7 cellular contexts compared by ENCODE assay signal in genomic region chr2:134917958-134918517, GRCh38. TPM values are rescaled to one million over a fixed set of nuclear protein-coding genes. Genes with fewer than 3 reads are reported as not detected.
A peak's percentile ranks its signal among the peaks of the same experiment; 100 is the strongest.
DNase-seq lines count a peak whose midpoint lies in the region; ATAC-seq and TF ChIP-seq lines count a peak whose summit lies in the region.

No MANE protein-coding gene starts in this region.

- H3K79me2 ChIP-seq in mesendoderm (ENCODE audit: control insufficient read depth, insufficient read depth, low read length) = peaks cover 31% of the 10 kb centered on the region

- no peak overlapping the region for H4K5ac ChIP-seq in mesendoderm (ENCODE audit: low read length)

- H3K4ac ChIP-seq in mesendoderm (ENCODE audit: low read depth, low read length) = no peak overlapping the region

- H3K4me1 ChIP-seq in mesendoderm (ENCODE audit: control insufficient read depth, low read depth, low read length) (no peaks in the 10 kb centered on the region), stomach smooth muscle (ENCODE audit: control insufficient read depth, insufficient read depth, low read length) (peaks cover 4% of the 10 kb centered on the region)

- H2BK15ac ChIP-seq in mesendoderm (replicated peaks; ENCODE audit: low read depth) = no peak overlapping the region

- H3K23ac ChIP-seq in mesendoderm (ENCODE audit: low read length) = no peak overlapping the region

- ATAC-seq in GM18861 (IDR thresholded peaks at IDR 0.05; ENCODE audit: unreplicated experiment) (peak; percentile 65), HG02938 (IDR thresholded peaks at IDR 0.05; ENCODE audit: unreplicated experiment) (peak; percentile 71)

- peak overlapping the region; percentile 94 for H3K4me3 ChIP-seq in coronary artery
- H3K4me3 ChIP-seq in mesendoderm (ENCODE audit: low read length) = peak overlapping the region; percentile 45
- peak overlapping the region; percentile 77 to 90 for H3K4me3 ChIP-seq in stomach smooth muscle (ENCODE audit: low read length in 2 of 2)

- peak overlapping the region; percentile 56 for H3K18ac ChIP-seq in mesendoderm (ENCODE audit: low read length)

- H3K27me3 ChIP-seq in mesendoderm (ENCODE audit: insufficient read depth, low read length, poor library complexity) (no peaks in the 10 kb centered on the region), stomach smooth muscle (ENCODE audit: control insufficient read depth in 1 of 2, insufficient read depth in 2 of 2, low read length in 2 of 2) (no peaks in the 10 kb centered on the region)

- H2AK5ac ChIP-seq in mesendoderm (ENCODE audit: low read length) = no peak overlapping the region

- peak overlapping the region; percentile 76 for H4K8ac ChIP-seq in mesendoderm (ENCODE audit: low read depth, low read length)

- H2BK120ac ChIP-seq in mesendoderm (ENCODE audit: low read depth, low read length) = no peak overlapping the region

- DNase-seq in NCI-H2107 (lab: John Stamatoyannopoulos, UW) = peak; percentile 79
- peak in 3 of 4 experiments; percentile 86 to 93 (median 88) for DNase-seq in activated CD4-positive, CD25-positive, alpha-beta regulatory T cell (lab: John Stamatoyannopoulos, UW)
- no peak for DNase-seq in coronary artery (ENCODE audit: low spot score)
- no peak for DNase-seq in mesendoderm

- H3K4me2 ChIP-seq in mesendoderm (ENCODE audit: low read length) = peak overlapping the region; percentile 21

- no peaks in the 10 kb centered on the region for H3K79me1 ChIP-seq in mesendoderm (ENCODE audit: low read length)

- H3K9me3 ChIP-seq in stomach smooth muscle (ENCODE audit: control insufficient read depth in 2 of 2, low read length in 2 of 2) = no peaks in the 10 kb centered on the region

- no peaks in the 10 kb centered on the region for H3K36me3 ChIP-seq in mesendoderm (ENCODE audit: control insufficient read depth, insufficient read depth, low read length)
- H3K36me3 ChIP-seq in stomach smooth muscle (ENCODE audit: control insufficient read depth in 2 of 2, insufficient read depth in 2 of 2, low read length in 2 of 2) = no peaks in the 10 kb centered on the region

- WGBS in mesendoderm (ENCODE audit: extremely low coverage, insufficient coverage, low lambda C conversion rate) = no CpG with 5 or more reads among the region's 37 CpGs

- H2BK5ac ChIP-seq in mesendoderm (ENCODE audit: low read length) = no peak overlapping the region

- peak overlapping the region; percentile 90 for H3K56ac ChIP-seq in mesendoderm (ENCODE audit: low read length)

- H3K27ac ChIP-seq in coronary artery (peak overlapping the region; percentile 94 to 97), mesendoderm (ENCODE audit: low read depth, low read length) (peak overlapping the region; percentile 94), stomach smooth muscle (ENCODE audit: low read length) (peak overlapping the region; percentile 94)

- no peak for TF ChIP-seq CTCF in coronary artery (IDR thresholded peaks at IDR 0.05)

- H3K9ac ChIP-seq in mesendoderm (ENCODE audit: low read length) (peak overlapping the region; percentile 66), stomach smooth muscle (ENCODE audit: low read length in 2 of 2) (peak overlapping the region; percentile 83 to 87)

RNA-seq across cellular contexts. Expression of gene CCNT2, which starts 0.6 kb away (rescaled TPM):
- 25.4 TPM for polyA plus RNA-seq in mesendoderm (2013, experiment 1 of 2)
- polyA plus RNA-seq in mesendoderm (2013, experiment 2 of 2) = 25.1 TPM

Comparison
In these comparisons a context has a peak if more than half of its experiments do, and no peak if none do; other contexts are left out.
1. DNase-seq: peak in NCI-H2107 (single experiment) and activated CD4-positive, CD25-positive, alpha-beta regulatory T cell (3 of 4); none in coronary artery (single experiment) and mesendoderm (single experiment).
2. Peak in every context shown above with its lines, with median percentiles within 50 percentile points of each other: H3K27ac ChIP-seq and H3K4me3 ChIP-seq.